1 cellular context compared by ENCODE assay signal in genomic region chr18:47075098-47075883, GRCh38.
TF ChIP-seq lines count a peak whose summit lies in the region.

No MANE protein-coding gene starts in this region.

TF ChIP-seq in IMR-90, 13 proteins besides CTCF, POLR2A, EP300 and RAD21 (continued from another document):
- TF ChIP-seq CHD1 (IDR thresholded peaks at IDR 0.05; ENCODE audit: low read depth, low read length) (no peak), RCOR1 (IDR thresholded peaks at IDR 0.05; ENCODE audit: insufficient replicate concordance, low read length) (no peak), MXI1 (IDR thresholded peaks at IDR 0.05; ENCODE audit: borderline replicate concordance, low read depth, low read length) (no peak), RFX5 (IDR thresholded peaks at IDR 0.05; ENCODE audit: low read depth, low read length) (no peak), BHLHE40 (IDR thresholded peaks at IDR 0.05; ENCODE audit: low read depth, low read length) (no peak), USF2 (IDR thresholded peaks at IDR 0.05; ENCODE audit: low read depth, low read length) (no peak), FOS (IDR thresholded peaks at IDR 0.05; ENCODE audit: low read depth, low read length) (no peak), MAFK (IDR thresholded peaks at IDR 0.05; ENCODE audit: low read depth, low read length) (no peak), NFE2L2 (IDR thresholded peaks at IDR 0.05; ENCODE audit: low read depth, low read length) (no peak), MAZ (IDR thresholded peaks at IDR 0.05; ENCODE audit: borderline replicate concordance, low read depth, low read length) (no peak)
TF ChIP-seq in IMR-90: peak in this region for 0.
